ENCODE assay signal across 2 cellular contexts in the genomic region with DNA sequence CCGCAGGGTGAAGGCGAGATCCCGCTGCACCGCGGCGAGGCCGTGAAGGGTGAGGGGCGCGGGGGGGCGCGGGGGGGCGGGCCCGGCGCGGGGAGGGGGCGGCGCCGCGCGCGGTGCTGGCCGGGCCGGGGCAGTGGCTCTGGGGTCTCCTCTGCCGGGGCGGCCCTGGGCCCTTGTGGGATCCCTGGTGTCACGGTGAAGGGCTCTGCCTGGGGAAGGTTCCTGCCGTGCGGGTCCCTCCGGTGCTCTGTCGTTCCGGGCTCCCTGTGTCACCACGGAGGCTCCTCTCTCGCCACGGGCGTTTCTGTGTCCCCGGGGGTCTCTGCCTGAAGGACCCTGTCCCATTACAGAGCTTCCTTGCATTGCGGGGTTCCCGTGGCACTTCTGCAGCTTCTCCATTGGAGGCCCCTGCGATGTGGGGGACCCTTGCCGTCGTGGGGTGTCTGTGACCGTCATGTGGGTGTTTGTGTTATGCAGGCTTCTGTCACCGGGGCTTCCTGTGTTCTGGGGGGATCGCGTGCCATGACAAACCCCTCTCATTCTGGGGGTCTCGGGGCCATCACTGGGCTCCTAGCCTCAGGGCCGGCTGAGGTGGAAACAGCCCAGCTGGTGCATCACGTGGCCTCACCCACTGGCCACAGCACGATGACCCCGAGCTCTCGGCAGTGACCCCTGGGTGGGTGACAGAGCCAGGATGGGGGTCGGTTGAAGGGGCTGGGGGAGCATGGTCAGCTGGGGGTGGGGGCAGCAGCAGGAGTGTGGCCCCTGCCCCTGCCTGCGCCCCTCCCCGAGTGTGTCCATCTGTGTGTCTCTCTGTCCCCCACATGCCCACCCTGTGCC.
TF ChIP-seq lines count a peak whose summit lies in the region.

No MANE protein-coding gene starts in this region.

TF ChIP-seq in SK-N-SH, 30 proteins besides CTCF, POLR2A, EP300 and RAD21 (continued from another document):
- TF ChIP-seq, protein P1, sequence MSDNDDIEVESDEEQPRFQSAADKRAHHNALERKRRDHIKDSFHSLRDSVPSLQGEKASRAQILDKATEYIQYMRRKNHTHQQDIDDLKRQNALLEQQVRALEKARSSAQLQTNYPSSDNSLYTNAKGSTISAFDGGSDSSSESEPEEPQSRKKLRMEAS (IDR thresholded peaks at IDR 0.05; ENCODE audit: low read depth) = no peak
- TF ChIP-seq YY1 (IDR thresholded peaks at IDR 0.05; ENCODE audit: low read depth) (no peak), ELF1 (IDR thresholded peaks at IDR 0.05) (no peak), SIN3A (IDR thresholded peaks at IDR 0.05; ENCODE audit: borderline replicate concordance, low read depth, low read length) (no peak), NRF1 (IDR thresholded peaks at IDR 0.05; ENCODE audit: low read depth, low read length) (no peak), GATA2 (CRISPR knock-in tag; IDR thresholded peaks at IDR 0.05) (no peak), JUND (IDR thresholded peaks at IDR 0.05) (no peak), TAF1 (IDR thresholded peaks at IDR 0.05; ENCODE audit: borderline replicate concordance, low read depth, low read length) (no peak), FOXJ3 (CRISPR knock-in tag; IDR thresholded peaks at IDR 0.05) (no peak)
- TF ChIP-seq, protein P2, sequence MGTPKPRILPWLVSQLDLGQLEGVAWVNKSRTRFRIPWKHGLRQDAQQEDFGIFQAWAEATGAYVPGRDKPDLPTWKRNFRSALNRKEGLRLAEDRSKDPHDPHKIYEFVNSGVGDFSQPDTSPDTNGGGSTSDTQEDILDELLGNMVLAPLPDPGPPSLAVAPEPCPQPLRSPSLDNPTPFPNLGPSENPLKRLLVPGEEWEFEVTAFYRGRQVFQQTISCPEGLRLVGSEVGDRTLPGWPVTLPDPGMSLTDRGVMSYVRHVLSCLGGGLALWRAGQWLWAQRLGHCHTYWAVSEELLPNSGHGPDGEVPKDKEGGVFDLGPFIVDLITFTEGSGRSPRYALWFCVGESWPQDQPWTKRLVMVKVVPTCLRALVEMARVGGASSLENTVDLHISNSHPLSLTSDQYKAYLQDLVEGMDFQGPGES (IDR thresholded peaks at IDR 0.05; ENCODE audit: low read depth, low read length) = no peak
- TF ChIP-seq, protein P3, sequence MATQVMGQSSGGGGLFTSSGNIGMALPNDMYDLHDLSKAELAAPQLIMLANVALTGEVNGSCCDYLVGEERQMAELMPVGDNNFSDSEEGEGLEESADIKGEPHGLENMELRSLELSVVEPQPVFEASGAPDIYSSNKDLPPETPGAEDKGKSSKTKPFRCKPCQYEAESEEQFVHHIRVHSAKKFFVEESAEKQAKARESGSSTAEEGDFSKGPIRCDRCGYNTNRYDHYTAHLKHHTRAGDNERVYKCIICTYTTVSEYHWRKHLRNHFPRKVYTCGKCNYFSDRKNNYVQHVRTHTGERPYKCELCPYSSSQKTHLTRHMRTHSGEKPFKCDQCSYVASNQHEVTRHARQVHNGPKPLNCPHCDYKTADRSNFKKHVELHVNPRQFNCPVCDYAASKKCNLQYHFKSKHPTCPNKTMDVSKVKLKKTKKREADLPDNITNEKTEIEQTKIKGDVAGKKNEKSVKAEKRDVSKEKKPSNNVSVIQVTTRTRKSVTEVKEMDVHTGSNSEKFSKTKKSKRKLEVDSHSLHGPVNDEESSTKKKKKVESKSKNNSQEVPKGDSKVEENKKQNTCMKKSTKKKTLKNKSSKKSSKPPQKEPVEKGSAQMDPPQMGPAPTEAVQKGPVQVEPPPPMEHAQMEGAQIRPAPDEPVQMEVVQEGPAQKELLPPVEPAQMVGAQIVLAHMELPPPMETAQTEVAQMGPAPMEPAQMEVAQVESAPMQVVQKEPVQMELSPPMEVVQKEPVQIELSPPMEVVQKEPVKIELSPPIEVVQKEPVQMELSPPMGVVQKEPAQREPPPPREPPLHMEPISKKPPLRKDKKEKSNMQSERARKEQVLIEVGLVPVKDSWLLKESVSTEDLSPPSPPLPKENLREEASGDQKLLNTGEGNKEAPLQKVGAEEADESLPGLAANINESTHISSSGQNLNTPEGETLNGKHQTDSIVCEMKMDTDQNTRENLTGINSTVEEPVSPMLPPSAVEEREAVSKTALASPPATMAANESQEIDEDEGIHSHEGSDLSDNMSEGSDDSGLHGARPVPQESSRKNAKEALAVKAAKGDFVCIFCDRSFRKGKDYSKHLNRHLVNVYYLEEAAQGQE (IDR thresholded peaks at IDR 0.05; ENCODE audit: low read depth, low read length) = no peak
- TF ChIP-seq, protein P4, sequence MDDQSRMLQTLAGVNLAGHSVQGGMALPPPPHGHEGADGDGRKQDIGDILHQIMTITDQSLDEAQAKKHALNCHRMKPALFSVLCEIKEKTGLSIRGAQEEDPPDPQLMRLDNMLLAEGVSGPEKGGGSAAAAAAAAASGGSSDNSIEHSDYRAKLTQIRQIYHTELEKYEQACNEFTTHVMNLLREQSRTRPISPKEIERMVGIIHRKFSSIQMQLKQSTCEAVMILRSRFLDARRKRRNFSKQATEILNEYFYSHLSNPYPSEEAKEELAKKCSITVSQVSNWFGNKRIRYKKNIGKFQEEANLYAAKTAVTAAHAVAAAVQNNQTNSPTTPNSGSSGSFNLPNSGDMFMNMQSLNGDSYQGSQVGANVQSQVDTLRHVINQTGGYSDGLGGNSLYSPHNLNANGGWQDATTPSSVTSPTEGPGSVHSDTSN (IDR thresholded peaks at IDR 0.05) = no peak
TF ChIP-seq in SK-N-SH: peak in this region for 0.

TF ChIP-seq in SK-N-SH treated with all-trans-retinoic acid at 6 μM for 48 hours, 23 proteins besides CTCF, POLR2A, EP300 and RAD21:
- TF ChIP-seq, protein P5, sequence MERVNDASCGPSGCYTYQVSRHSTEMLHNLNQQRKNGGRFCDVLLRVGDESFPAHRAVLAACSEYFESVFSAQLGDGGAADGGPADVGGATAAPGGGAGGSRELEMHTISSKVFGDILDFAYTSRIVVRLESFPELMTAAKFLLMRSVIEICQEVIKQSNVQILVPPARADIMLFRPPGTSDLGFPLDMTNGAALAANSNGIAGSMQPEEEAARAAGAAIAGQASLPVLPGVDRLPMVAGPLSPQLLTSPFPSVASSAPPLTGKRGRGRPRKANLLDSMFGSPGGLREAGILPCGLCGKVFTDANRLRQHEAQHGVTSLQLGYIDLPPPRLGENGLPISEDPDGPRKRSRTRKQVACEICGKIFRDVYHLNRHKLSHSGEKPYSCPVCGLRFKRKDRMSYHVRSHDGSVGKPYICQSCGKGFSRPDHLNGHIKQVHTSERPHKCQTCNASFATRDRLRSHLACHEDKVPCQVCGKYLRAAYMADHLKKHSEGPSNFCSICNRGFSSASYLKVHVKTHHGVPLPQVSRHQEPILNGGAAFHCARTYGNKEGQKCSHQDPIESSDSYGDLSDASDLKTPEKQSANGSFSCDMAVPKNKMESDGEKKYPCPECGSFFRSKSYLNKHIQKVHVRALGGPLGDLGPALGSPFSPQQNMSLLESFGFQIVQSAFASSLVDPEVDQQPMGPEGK (CRISPR knock-in tag; IDR thresholded peaks at IDR 0.05; ENCODE audit: borderline replicate concordance) = no peak
- TF ChIP-seq ZNF70 (CRISPR knock-in tag; IDR thresholded peaks at IDR 0.05) (no peak), ISL1 (CRISPR knock-in tag; IDR thresholded peaks at IDR 0.05) (no peak), ARNTL (CRISPR knock-in tag; IDR thresholded peaks at IDR 0.05; ENCODE audit: borderline replicate concordance, low read depth) (no peak), RARB (CRISPR knock-in tag; IDR thresholded peaks at IDR 0.05) (no peak), BACH2 (CRISPR knock-in tag; IDR thresholded peaks at IDR 0.05; ENCODE audit: borderline replicate concordance) (no peak), GLIS3 (CRISPR knock-in tag; IDR thresholded peaks at IDR 0.05) (no peak), ESRRG (CRISPR knock-in tag; IDR thresholded peaks at IDR 0.05) (no peak), TCF4 (CRISPR knock-in tag; IDR thresholded peaks at IDR 0.05; ENCODE audit: borderline replicate concordance) (no peak), TOX (CRISPR knock-in tag; IDR thresholded peaks at IDR 0.05; ENCODE audit: borderline replicate concordance) (no peak)
- TF ChIP-seq, protein P6, sequence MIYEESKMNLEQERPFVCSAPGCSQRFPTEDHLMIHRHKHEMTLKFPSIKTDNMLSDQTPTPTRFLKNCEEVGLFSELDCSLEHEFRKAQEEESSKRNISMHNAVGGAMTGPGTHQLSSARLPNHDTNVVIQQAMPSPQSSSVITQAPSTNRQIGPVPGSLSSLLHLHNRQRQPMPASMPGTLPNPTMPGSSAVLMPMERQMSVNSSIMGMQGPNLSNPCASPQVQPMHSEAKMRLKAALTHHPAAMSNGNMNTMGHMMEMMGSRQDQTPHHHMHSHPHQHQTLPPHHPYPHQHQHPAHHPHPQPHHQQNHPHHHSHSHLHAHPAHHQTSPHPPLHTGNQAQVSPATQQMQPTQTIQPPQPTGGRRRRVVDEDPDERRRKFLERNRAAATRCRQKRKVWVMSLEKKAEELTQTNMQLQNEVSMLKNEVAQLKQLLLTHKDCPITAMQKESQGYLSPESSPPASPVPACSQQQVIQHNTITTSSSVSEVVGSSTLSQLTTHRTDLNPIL (CRISPR knock-in tag; IDR thresholded peaks at IDR 0.05; ENCODE audit: low read depth) = no peak
- TF ChIP-seq, protein P7, sequence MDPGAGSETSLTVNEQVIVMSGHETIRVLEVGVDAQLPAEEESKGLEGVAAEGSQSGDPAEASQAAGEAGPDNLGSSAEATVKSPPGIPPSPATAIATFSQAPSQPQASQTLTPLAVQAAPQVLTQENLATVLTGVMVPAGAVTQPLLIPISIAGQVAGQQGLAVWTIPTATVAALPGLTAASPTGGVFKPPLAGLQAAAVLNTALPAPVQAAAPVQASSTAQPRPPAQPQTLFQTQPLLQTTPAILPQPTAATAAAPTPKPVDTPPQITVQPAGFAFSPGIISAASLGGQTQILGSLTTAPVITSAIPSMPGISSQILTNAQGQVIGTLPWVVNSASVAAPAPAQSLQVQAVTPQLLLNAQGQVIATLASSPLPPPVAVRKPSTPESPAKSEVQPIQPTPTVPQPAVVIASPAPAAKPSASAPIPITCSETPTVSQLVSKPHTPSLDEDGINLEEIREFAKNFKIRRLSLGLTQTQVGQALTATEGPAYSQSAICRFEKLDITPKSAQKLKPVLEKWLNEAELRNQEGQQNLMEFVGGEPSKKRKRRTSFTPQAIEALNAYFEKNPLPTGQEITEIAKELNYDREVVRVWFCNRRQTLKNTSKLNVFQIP (CRISPR knock-in tag; IDR thresholded peaks at IDR 0.05; ENCODE audit: borderline replicate concordance, low read depth) = no peak
